ENCODE assay signal across 8 cellular contexts in the genomic region with DNA sequence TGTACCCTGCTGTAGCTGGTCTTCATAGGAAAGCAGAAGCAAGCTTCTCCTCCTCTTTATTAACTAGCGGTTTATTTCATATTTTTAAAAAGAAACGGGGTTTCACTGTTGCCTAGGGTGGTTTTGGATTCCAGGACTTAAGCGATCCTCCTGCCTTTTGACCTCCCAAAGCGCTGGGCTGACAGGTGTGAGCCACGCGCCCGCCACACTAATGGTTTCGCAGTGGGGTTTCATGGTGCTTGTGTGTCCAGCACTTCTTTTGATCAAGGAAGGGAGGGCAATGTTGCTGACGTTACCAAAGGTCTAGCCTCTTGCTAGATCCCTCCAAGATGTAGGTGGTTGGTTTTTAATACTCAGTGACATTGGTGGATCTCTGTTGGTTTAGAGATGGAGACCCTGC. TPM values are rescaled to one million over a fixed set of nuclear protein-coding genes. Genes with fewer than 3 reads are reported as not detected.
DNase-seq lines count a peak whose midpoint lies in the region; ATAC-seq, FAIRE-seq and TF ChIP-seq lines count a peak whose summit lies in the region.

No MANE protein-coding gene starts in this region.

- H4K12ac ChIP-seq in trophoblast cell (ENCODE audit: low read depth, low read length), result no peak overlapping the region

- H4K91ac ChIP-seq in trophoblast cell (ENCODE audit: low read depth, low read length), result peak overlapping the region; percentile 63

- H3K79me2 ChIP-seq in DND-41 (ENCODE audit: insufficient read depth, low read length) (peaks cover 69% of the 10 kb centered on the region), OCI-LY3 (ENCODE audit: low read length) (peaks cover 65% of the 10 kb centered on the region), trophoblast cell (ENCODE audit: control insufficient read depth, insufficient read depth, low read length, poor library complexity) (peaks cover 45% of the 10 kb centered on the region)

- peak overlapping the region; percentile 93 for H3K4me2 ChIP-seq in DND-41 (ENCODE audit: insufficient read depth, low read length)
- H3K4me2 ChIP-seq in OCI-LY3 (ENCODE audit: low read length), result peak overlapping the region; percentile 70
- H3K4me2 ChIP-seq in trophoblast cell (ENCODE audit: low read length), result peak overlapping the region; percentile 67

- H3K14ac ChIP-seq in trophoblast cell (ENCODE audit: low read length), result no peak overlapping the region

- H3K4me1 ChIP-seq in DND-41 (ENCODE audit: insufficient read depth, low read length) (peaks cover 37% of the 10 kb centered on the region), OCI-LY3 (ENCODE audit: low read length) (peaks cover 22% of the 10 kb centered on the region), trophoblast cell (ENCODE audit: control insufficient read depth in 1 of 2, insufficient read depth in 2 of 2, low read length in 2 of 2) (peaks cover 8 to 12% of the 10 kb centered on the region in 2 experiments)

- H3K4ac ChIP-seq in trophoblast cell (ENCODE audit: low read depth, low read length), result peak overlapping the region; percentile 98

- DNase-seq in DND-41 (no peak), epithelial cell of prostate (ENCODE audit: low read depth, low spot score) (no peak), trophoblast cell (no peak), RCC 7860 (ENCODE audit: low spot score) (no peak), NAMALWA (ENCODE audit: low spot score) (no peak), NCI-H2081 (lab: John Stamatoyannopoulos, UW) (no peak)

- peak overlapping the region; percentile 63 to 75; a peak in 3 of 4 replicates for H3K4me3 ChIP-seq in DND-41 (ENCODE audit: low read depth in 1 of 2, low read length in 2 of 2)
- H3K4me3 ChIP-seq in OCI-LY3 (ENCODE audit: low read length), result peak overlapping the region; percentile 93
- H3K4me3 ChIP-seq in trophoblast cell (ENCODE audit: low read depth, low read length), result no peak overlapping the region

- H3K27ac ChIP-seq in DND-41 (ENCODE audit: low read length), result peak overlapping the region; percentile 87
- no peak overlapping the region for H3K27ac ChIP-seq in OCI-LY3 (ENCODE audit: low read length)
- peak overlapping the region; percentile 74 for H3K27ac ChIP-seq in epithelial cell of prostate
- H3K27ac ChIP-seq in trophoblast cell (ENCODE audit: low read depth, low read length), result no peak overlapping the region

- H3K79me1 ChIP-seq in trophoblast cell (ENCODE audit: low read length), result peaks cover 12% of the 10 kb centered on the region

- H3K36me3 ChIP-seq in DND-41 (ENCODE audit: insufficient read depth, low read length) (peaks cover 14% of the 10 kb centered on the region), OCI-LY3 (replicated peaks; ENCODE audit: low read depth, low read length) (no peaks in the 10 kb centered on the region), trophoblast cell (ENCODE audit: control insufficient read depth in 1 of 2, insufficient read depth in 2 of 2, low read length in 2 of 2) (peaks cover 5 to 13% of the 10 kb centered on the region in 2 experiments)

- H4K8ac ChIP-seq in trophoblast cell (ENCODE audit: low read depth, low read length), result no peak overlapping the region

- H3K23ac ChIP-seq in trophoblast cell (ENCODE audit: low read length), result no peak overlapping the region

- no peak overlapping the region for H2BK120ac ChIP-seq in trophoblast cell (ENCODE audit: insufficient read depth, low read length, poor library complexity)

- peak overlapping the region; percentile 83 for H3K9ac ChIP-seq in DND-41 (ENCODE audit: low read depth, low read length)
- H3K9ac ChIP-seq in OCI-LY3 (ENCODE audit: low read length), result peak overlapping the region; percentile 83
- no peak overlapping the region for H3K9ac ChIP-seq in trophoblast cell (ENCODE audit: low read length)

- H3K27me3 ChIP-seq in DND-41 (ENCODE audit: insufficient read depth, low read length, poor library complexity), result no peaks in the 10 kb centered on the region
- H3K27me3 ChIP-seq in OCI-LY3 (ENCODE audit: low read depth, low read length), result no peaks in the 10 kb centered on the region
- no peaks in the 10 kb centered on the region for H3K27me3 ChIP-seq in trophoblast cell (ENCODE audit: insufficient read depth, low read length)

- no peak overlapping the region for H2AK5ac ChIP-seq in trophoblast cell (ENCODE audit: low read length)

- no peak for FAIRE-seq in RCC 7860 (lab: Jason Lieb, UNC)

- H3K9me3 ChIP-seq in DND-41 (ENCODE audit: insufficient read depth, low read length, severe bottlenecking), result peaks cover 8% of the 10 kb centered on the region
- H3K9me3 ChIP-seq in OCI-LY3 (ENCODE audit: insufficient read depth, low read length), result 0 out of 2 replicates have a peak, but pooled peaks cover 3% of the 10 kb centered on the region
- H3K9me3 ChIP-seq in trophoblast cell (ENCODE audit: insufficient read depth, low read depth, low read length), result peaks cover 3% of the 10 kb centered on the region

- H4K20me1 ChIP-seq in DND-41 (ENCODE audit: insufficient read depth, low read length) (peaks cover 49% of the 10 kb centered on the region), OCI-LY3 (ENCODE audit: insufficient read depth, low read length) (peaks cover 39% of the 10 kb centered on the region)

- WGBS in trophoblast cell (ENCODE audit: extremely low coverage, insufficient coverage, insufficient read length), result no CpG with 5 or more reads among the region's 9 CpGs

- H2AFZ ChIP-seq in DND-41 (ENCODE audit: low read depth, low read length) (no peak overlapping the region), OCI-LY3 (ENCODE audit: low read depth, low read length) (no peak overlapping the region), trophoblast cell (ENCODE audit: insufficient read depth, low read length, poor library complexity) (no peak overlapping the region)

- no peak overlapping the region for H2BK12ac ChIP-seq in trophoblast cell (ENCODE audit: low read length)

- no peak overlapping the region for H2BK5ac ChIP-seq in trophoblast cell (ENCODE audit: low read depth, low read length, poor library complexity)

- no peak for TF ChIP-seq CTCF in DND-41 (IDR thresholded peaks at IDR 0.05; ENCODE audit: borderline replicate concordance, extremely low read depth, low read length, poor library complexity, severe bottlenecking)
- TF ChIP-seq CTCF in OCI-LY3 (IDR thresholded peaks at IDR 0.05; ENCODE audit: low read depth, low read length), result no peak

- ATAC-seq in DND-41 (ENCODE audit: insufficient read depth, low read depth) (no peak), HG02623 (IDR thresholded peaks at IDR 0.05; ENCODE audit: unreplicated experiment) (no peak)

- H3K18ac ChIP-seq in trophoblast cell (ENCODE audit: low read length), result no peak overlapping the region

RNA-seq across cellular contexts. Expression of a gene that starts 1.4 kb away (rescaled TPM):
- polyA plus RNA-seq in trophoblast cell (2013), result 58.8 and 59.3 TPM in 2 replicates

RNA-seq across cellular contexts. Expression of a gene that starts 42.2 kb away (rescaled TPM):
- polyA plus RNA-seq in trophoblast cell (2013), result 76.4 and 79.7 TPM in 2 replicates

RNA-seq across cellular contexts. Expression of a gene that starts 55.9 kb away (rescaled TPM):
- 8.1 and 8.5 TPM in 2 replicates for polyA plus RNA-seq in trophoblast cell (2013)

Comparison
In these comparisons a context has a peak if more than half of its experiments do, and no peak if none do; other contexts are left out.
1. H3K27ac ChIP-seq: peak in DND-41 (single experiment) and epithelial cell of prostate (single experiment); none in OCI-LY3 (single experiment) and trophoblast cell (single experiment).
2. Peak in every context shown above with its lines, with median percentiles within 50 percentile points of each other: H3K4me2 ChIP-seq.